In genomic region chr14:24481622-24482324, GRCh38 we compare ENCODE assay signal across 1 cellular context.
TF ChIP-seq lines count a peak whose summit lies in the region.

No MANE protein-coding gene starts in this region.

TF ChIP-seq in HepG2, 621 proteins besides CTCF, POLR2A, EP300 and RAD21 (continued from another document and continues in another):
- TF ChIP-seq HNRNPLL (IDR thresholded peaks at IDR 0.05; ENCODE audit: low read depth, low read length, poor library complexity, severe bottlenecking) (peak; percentile 44), MAZ (IDR thresholded peaks at IDR 0.05; ENCODE audit: borderline replicate concordance, low read depth, low read length) (0 out of 2 replicates have a peak, but pooled peaks have one; percentile 58), MAZ (CRISPR knock-in tag; IDR thresholded peaks at IDR 0.05; ENCODE audit: low read depth) (peak; percentile 89), ATF3 (CRISPR knock-in tag; IDR thresholded peaks at IDR 0.05) (0 out of 2 replicates have a peak, but pooled peaks have one; percentile 8), ZC3H13 (CRISPR knock-in tag; IDR thresholded peaks at IDR 0.05) (0 out of 2 replicates have a peak, but pooled peaks have one; percentile 21), BHLHE40 (IDR thresholded peaks at IDR 0.05; ENCODE audit: low read length) (0 out of 2 replicates have a peak, but pooled peaks have one; percentile 22), DBP (CRISPR knock-in tag; IDR thresholded peaks at IDR 0.05; ENCODE audit: not compliant biosample characterization) (peak; percentile 62), DRAP1 (CRISPR knock-in tag; IDR thresholded peaks at IDR 0.05) (peak; percentile 72), MTA3 (CRISPR knock-in tag; IDR thresholded peaks at IDR 0.05) (no peak), ZNF577 (CRISPR knock-in tag; IDR thresholded peaks at IDR 0.05; ENCODE audit: borderline replicate concordance, low read depth) (no peak), ZKSCAN5 (CRISPR knock-in tag; IDR thresholded peaks at IDR 0.05) (peak; percentile 70; the same call in 1 of the 2 replicates), MNT (IDR thresholded peaks at IDR 0.05) (no peak), ZNF720 (CRISPR knock-in tag; IDR thresholded peaks at IDR 0.05) (no peak), ZNF589 (CRISPR knock-in tag; conservative IDR thresholded peaks at IDR 0.05) (no peak), SP140L (CRISPR knock-in tag; IDR thresholded peaks at IDR 0.05; ENCODE audit: borderline replicate concordance) (peak; percentile 90; the same call in 1 of the 2 replicates), HNF4G (IDR thresholded peaks at IDR 0.05; ENCODE audit: borderline replicate concordance, low read depth, low read length) (peak; percentile 91), HNF4G (CRISPR knock-in tag; IDR thresholded peaks at IDR 0.05; ENCODE audit: borderline replicate concordance, low read depth) (peak; percentile 95; the same call in 1 of the 2 replicates), ZFP37 (CRISPR knock-in tag; IDR thresholded peaks at IDR 0.05; ENCODE audit: borderline replicate concordance) (no peak), ZKSCAN1 (IDR thresholded peaks at IDR 0.05; ENCODE audit: low read length) (peak; percentile 62; the same call in 1 of the 2 replicates), TFDP1 (CRISPR knock-in tag; IDR thresholded peaks at IDR 0.05; ENCODE audit: borderline replicate concordance) (peak; percentile 76; the same call in 1 of the 2 replicates), ARNT (IDR thresholded peaks at IDR 0.05) (no peak), TFE3 (CRISPR knock-in tag; IDR thresholded peaks at IDR 0.05) (peak; percentile 77), RBFOX2 (IDR thresholded peaks at IDR 0.05; ENCODE audit: low read depth, low read length) (peak; percentile 43; the same call in 1 of the 2 replicates), FOXA1 (IDR thresholded peaks at IDR 0.05) (no peak), FOXA1 (CRISPR knock-in tag; IDR thresholded peaks at IDR 0.05) (peak; percentile 31; the same call in 1 of the 2 replicates), SNAI1 (CRISPR knock-in tag; IDR thresholded peaks at IDR 0.05; ENCODE audit: borderline replicate concordance) (no peak), ZNF598 (CRISPR knock-in tag; IDR thresholded peaks at IDR 0.05; ENCODE audit: borderline replicate concordance) (peak; percentile 98), HNF4A (CRISPR knock-in tag; IDR thresholded peaks at IDR 0.05) (peak; percentile 99), PAXIP1 (CRISPR knock-in tag; conservative IDR thresholded peaks at IDR 0.05) (peak; percentile 68), TCF12 (IDR thresholded peaks at IDR 0.05) (no peak), TCF12 (CRISPR knock-in tag; IDR thresholded peaks at IDR 0.05) (no peak), ZNF256 (CRISPR knock-in tag; conservative IDR thresholded peaks at IDR 0.05) (peak; percentile 64; the same call in 1 of the 2 replicates), PHF5A (CRISPR knock-in tag; IDR thresholded peaks at IDR 0.05; ENCODE audit: low read depth, unreplicated experiment) (peak; percentile 58), KAT2B (IDR thresholded peaks at IDR 0.05; ENCODE audit: borderline replicate concordance, low read depth, low read length) (peak; percentile 51; the same call in 1 of the 2 replicates), HMG20B (CRISPR knock-in tag; conservative IDR thresholded peaks at IDR 0.05) (peak; percentile 91), RBM39 (IDR thresholded peaks at IDR 0.05; ENCODE audit: low read depth, low read length, poor library complexity, severe bottlenecking) (no peak), HOMEZ (CRISPR knock-in tag; IDR thresholded peaks at IDR 0.05; ENCODE audit: low read depth) (peak; percentile 98), PRDM10 (CRISPR knock-in tag; IDR thresholded peaks at IDR 0.05; ENCODE audit: low read depth) (peak; percentile 77; the same call in 1 of the 2 replicates), JUN (CRISPR knock-in tag; IDR thresholded peaks at IDR 0.05) (peak; percentile 41; the same call in 1 of the 2 replicates), STAG1 (CRISPR knock-in tag; IDR thresholded peaks at IDR 0.05) (peak; percentile 98), IRF9 (CRISPR knock-in tag; IDR thresholded peaks at IDR 0.05; ENCODE audit: borderline replicate concordance) (peak; percentile 89; the same call in 1 of the 2 replicates), ZNF704 (CRISPR knock-in tag; IDR thresholded peaks at IDR 0.05; ENCODE audit: borderline replicate concordance) (peak; percentile 93; the same call in 1 of the 2 replicates), ATF4 (CRISPR knock-in tag; IDR thresholded peaks at IDR 0.05) (no peak), MEIS1 (CRISPR knock-in tag; IDR thresholded peaks at IDR 0.05; ENCODE audit: borderline replicate concordance) (peak; percentile 94)
